ENCODE assay signal across 13 cellular contexts in genomic region chr10:80171248-80171660, GRCh38. TPM values are rescaled to one million over a fixed set of nuclear protein-coding genes. Genes with fewer than 3 reads are reported as not detected.
DNase-seq lines count a peak whose midpoint lies in the region; ATAC-seq and TF ChIP-seq lines count a peak whose summit lies in the region.
"Had no signal": no experiment of that assay in that cellular context is flagged by ENCODE, and none has a peak within 500 bp of the region (broad histone marks: within the 10 kb centered on the region; RNA-seq: fewer than 3 reads in every experiment).

No MANE protein-coding gene starts in this region.

- TF ChIP-seq POLR2A in body of pancreas (IDR thresholded peaks at IDR 0.05), result no peak

- peak overlapping the region; percentile 53 for H3K27ac Mint-ChIP-seq in Calu3 (ENCODE audit: unreplicated experiment)
- H3K27ac Mint-ChIP-seq in central memory CD8-positive, alpha-beta T cell (ENCODE audit: low read depth), result peak overlapping the region; percentile 89
- H3K27ac Mint-ChIP-seq in naive thymus-derived CD4-positive, alpha-beta T cell, result peak overlapping the region in 8 of 9 donors; percentile 37 to 87 (median 68)

- BruUV-seq in Calu3 (replicated peaks; lab: Mats Ljungman, UMichigan), result no TSS peak

- H3K27me3 Mint-ChIP-seq in Calu3 (ENCODE audit: unreplicated experiment), result no peaks in the 10 kb centered on the region
- no peaks in the 10 kb centered on the region for H3K27me3 Mint-ChIP-seq in central memory CD8-positive, alpha-beta T cell
- H3K27me3 Mint-ChIP-seq in naive thymus-derived CD4-positive, alpha-beta T cell, result no peaks in the 10 kb centered on the region

- TF ChIP-seq CTCF in C4-2B (conservative IDR thresholded peaks at IDR 0.05), result no peak
- no peak for TF ChIP-seq CTCF in Calu3 (IDR thresholded peaks at IDR 0.05; ENCODE audit: unreplicated experiment)
- no peak for TF ChIP-seq CTCF in body of pancreas (IDR thresholded peaks at IDR 0.05)

- H3K9me3 Mint-ChIP-seq in Calu3 (ENCODE audit: low read depth, unreplicated experiment), result no peaks in the 10 kb centered on the region
- H3K9me3 Mint-ChIP-seq in central memory CD8-positive, alpha-beta T cell, result no peaks in the 10 kb centered on the region
- no peaks in the 10 kb centered on the region for H3K9me3 Mint-ChIP-seq in naive thymus-derived CD4-positive, alpha-beta T cell

- CTCF ChIA-PET in Calu3 (lab: Charles Lee), result interaction anchor here (1.6 kb wide), 1 partner anchor 13 kb away, joined by 5 read pairs; no protein-coding TSS in a partner anchor
- CTCF ChIA-PET in naive thymus-derived CD4-positive, alpha-beta T cell (lab: Charles Lee), result no interaction called here

- H3K4me3 ChIP-seq in naive thymus-derived CD4-positive, alpha-beta T cell (ENCODE audit: low read length), result no peak overlapping the region
- H3K4me3 ChIP-seq in SJCRH30 (no peak overlapping the region), body of pancreas (no peak overlapping the region)

- ATAC-seq in central memory CD8-positive, alpha-beta T cell (replicated peaks; ENCODE audit: extremely low read depth, poor library complexity, severe bottlenecking), result no peak
- no peak for ATAC-seq in naive thymus-derived CD4-positive, alpha-beta T cell
- ATAC-seq in body of pancreas (no peak), GM19455 (IDR thresholded peaks at IDR 0.05; ENCODE audit: unreplicated experiment) (no peak)
- ATAC-seq: Right ventricle myocardium inferior had no signal

- H3K36me3 ChIP-seq in naive thymus-derived CD4-positive, alpha-beta T cell (ENCODE audit: control insufficient read depth in 2 of 3, insufficient read depth in 3 of 3, low read length in 3 of 3), result peaks cover 4 to 81% (median 8%) of the 10 kb centered on the region in 3 experiments
- no peaks in the 10 kb centered on the region for H3K36me3 ChIP-seq in SJCRH30
- H3K36me3 ChIP-seq in body of pancreas (replicated peaks in 1 of 2; ENCODE audit: insufficient read depth in 1 of 2, low read depth in 2 of 2), result peaks cover 0 to 2% of the 10 kb centered on the region in 2 donors

- DNase-seq in Calu3, result peak; percentile 75
- DNase-seq in central memory CD8-positive, alpha-beta T cell (ENCODE audit: low spot score in 2 of 2), result no peak
- no peak for DNase-seq in naive thymus-derived CD4-positive, alpha-beta T cell
- DNase-seq in SJCRH30, result no peak
- DNase-seq in body of pancreas, result no peak
- no peak for DNase-seq in activated effector memory CD4-positive, alpha-beta T cell treated with anti-CD3 and anti-CD28 coated beads, Interleukin-2, amount 50 U/mL, for 16 hours
- DNase-seq: effector memory CD4-positive, alpha-beta T cell; NCI-H1048; NCI-H774; stimulated activated CD4-positive, alpha-beta T cell treated with anti-CD3 and anti-CD28 coated beads, Interleukin-4, amount 100 ng/mL, for 24 hours had no signal

- POLR2A ChIA-PET in naive thymus-derived CD4-positive, alpha-beta T cell (lab: Charles Lee), result interaction anchor here (0.8 to 0.9 kb wide), 2 partner anchors 32 to 34 kb away, joined by 3 read pairs; partner anchors contain the start of gene ANXA11

- no peaks in the 10 kb centered on the region for H3K9me3 ChIP-seq in naive thymus-derived CD4-positive, alpha-beta T cell (ENCODE audit: control insufficient read depth in 2 of 3, low read length in 3 of 3)
- no peaks in the 10 kb centered on the region for H3K9me3 ChIP-seq in SJCRH30 (replicated peaks)
- H3K9me3 ChIP-seq in body of pancreas, result no peaks in the 10 kb centered on the region

- H3K4me3 Mint-ChIP-seq in Calu3 (ENCODE audit: low read depth, unreplicated experiment), result peak overlapping the region; percentile 33
- no peak overlapping the region for H3K4me3 Mint-ChIP-seq in central memory CD8-positive, alpha-beta T cell
- H3K4me3 Mint-ChIP-seq in naive thymus-derived CD4-positive, alpha-beta T cell, result no peak overlapping the region

- WGBS in body of pancreas, 2 donors, result 92 to 95% methylated on average over 5 to 7 of the region's 7 CpGs

- H3K27me3 ChIP-seq in naive thymus-derived CD4-positive, alpha-beta T cell (ENCODE audit: control insufficient read depth in 2 of 2, insufficient read depth in 2 of 2, low read length in 2 of 2), result no peaks in the 10 kb centered on the region
- H3K27me3 ChIP-seq in SJCRH30, result no peaks in the 10 kb centered on the region
- no peaks in the 10 kb centered on the region for H3K27me3 ChIP-seq in body of pancreas

- H3K27ac ChIP-seq in C4-2B (peak overlapping the region; percentile 85), SJCRH30 (no peak overlapping the region), body of pancreas (no peak overlapping the region)
- H3K27ac ChIP-seq in naive thymus-derived CD4-positive, alpha-beta T cell (ENCODE audit: low read depth, low read length), result peak overlapping the region; percentile 44

- peaks cover 84% of the 10 kb centered on the region for H3K36me3 Mint-ChIP-seq in Calu3 (ENCODE audit: insufficient read depth, unreplicated experiment)
- peaks cover 29% of the 10 kb centered on the region for H3K36me3 Mint-ChIP-seq in central memory CD8-positive, alpha-beta T cell (ENCODE audit: insufficient read depth)
- H3K36me3 Mint-ChIP-seq in naive thymus-derived CD4-positive, alpha-beta T cell, result peaks cover under 1 to 9% (median 6%) of the 10 kb centered on the region in 5 donors

- peaks cover 79% of the 10 kb centered on the region for H3K4me1 Mint-ChIP-seq in Calu3 (ENCODE audit: low read depth, unreplicated experiment)
- peaks cover 16% of the 10 kb centered on the region for H3K4me1 Mint-ChIP-seq in central memory CD8-positive, alpha-beta T cell
- H3K4me1 Mint-ChIP-seq in naive thymus-derived CD4-positive, alpha-beta T cell, result peaks cover 17 to 42% (median 19%) of the 10 kb centered on the region in 7 donors

- H3K4me1 ChIP-seq in naive thymus-derived CD4-positive, alpha-beta T cell (ENCODE audit: control insufficient read depth in 2 of 2, insufficient read depth in 2 of 2, low read length in 2 of 2), result peaks cover 0 to 10% of the 10 kb centered on the region in 2 donors
- H3K4me1 ChIP-seq in SJCRH30 (peaks cover 17% of the 10 kb centered on the region), body of pancreas (no peaks in the 10 kb centered on the region)

- intact Hi-C loops in Calu3 (cut with micrococcal nuclease; ENCODE audit: unreplicated experiment), result loop anchor here (5.0 kb wide), 1 partner anchor 36 kb away; the partner anchor contains the start of gene ANXA11
- intact Hi-C loops in naive thymus-derived CD4-positive, alpha-beta T cell (cut with micrococcal nuclease), result no loop called here
- intact Hi-C loops in body of pancreas (cut with DNase I), result no loop called here

RNA-seq across cellular contexts. Expression of gene ANXA11, which starts 34.1 kb away (rescaled TPM):
- total RNA-seq in Calu3 (2022) (835 and 846 TPM in 2 replicates), body of pancreas (10 to 100 TPM; 68.2 to 71.9 TPM)
- 100 to 1,000 TPM; 189 to 247 (median 231) TPM for total RNA-seq in naive thymus-derived CD4-positive, alpha-beta T cell
- polyA plus RNA-seq in naive thymus-derived CD4-positive, alpha-beta T cell, result 100 to 1,000 TPM; 212 to 278 TPM
- total RNA-seq in SJCRH30 (2014; rRNA removed; shearing (Covaris generic)), result 36.2 and 39.5 TPM in 2 replicates

RNA-seq across cellular contexts. Expression of gene PLAC9, which starts 38.7 kb away (rescaled TPM):
- total RNA-seq in Calu3 (2022) (not detected in 2 replicates), body of pancreas (10 to 100 TPM in 1 of 2 donors, 1 to 10 TPM in 1; 6.5 to 39.9 TPM)
- total RNA-seq in naive thymus-derived CD4-positive, alpha-beta T cell, result not detected
- polyA plus RNA-seq in naive thymus-derived CD4-positive, alpha-beta T cell, result not detected
- 4.7 and 7.2 TPM in 2 replicates for total RNA-seq in SJCRH30 (2014; rRNA removed; shearing (Covaris generic))

Comparison
In these comparisons a context has a peak if more than half of its experiments do, and no peak if none do; other contexts are left out.
1. H3K27ac ChIP-seq: peak in C4-2B (single experiment) and naive thymus-derived CD4-positive, alpha-beta T cell (single experiment); none in SJCRH30 (single experiment) and body of pancreas (0 of 4).
2. Peak in every context shown above with its lines, with median percentiles within 50 percentile points of each other: H3K27ac Mint-ChIP-seq.